In genomic region chr2:202278944-202279343, GRCh38 we compare ENCODE assay signal across 7 cellular contexts. TPM values are rescaled to one million over a fixed set of nuclear protein-coding genes. Genes with fewer than 3 reads are reported as not detected.
DNase-seq lines count a peak whose midpoint lies in the region; ATAC-seq and TF ChIP-seq lines count a peak whose summit lies in the region.

No MANE protein-coding gene starts in this region.

- H3K79me2 ChIP-seq in KMS-11 (ENCODE audit: insufficient read depth, low read depth), result peaks cover 95% of the 10 kb centered on the region

- no peaks in the 10 kb centered on the region for H3K9me3 Mint-ChIP-seq in activated T-helper 2 cell treated with anti-CD3 and anti-CD28 coated beads, Interferon-gamma antibody, Interleukin-2, Interleukin-4, amounts not matched to agents 10 μg/mL and 5 μg/mL and 100 μg/mL, durations not matched to agents 14 hours and 24 hours and 36 hours

- ATAC-seq in left ventricle myocardium superior, result peak; percentile 72
- ATAC-seq in GM18868 (IDR thresholded peaks at IDR 0.05; ENCODE audit: unreplicated experiment), result no peak

- H4K20me1 ChIP-seq in KMS-11 (ENCODE audit: insufficient read depth), result peaks cover 32% of the 10 kb centered on the region

- no peak overlapping the region for H3K4me3 Mint-ChIP-seq in activated T-helper 2 cell treated with anti-CD3 and anti-CD28 coated beads, Interferon-gamma antibody, Interleukin-2, Interleukin-4, amounts not matched to agents 10 μg/mL and 5 μg/mL and 100 μg/mL, durations not matched to agents 14 hours and 24 hours and 36 hours (ENCODE audit: low read depth)

- no peaks in the 10 kb centered on the region for H3K9me3 ChIP-seq in subcutaneous abdominal adipose tissue (ENCODE audit: control insufficient read depth in 5 of 5, low read length in 5 of 5)

- no peak overlapping the region for H2AFZ ChIP-seq in KMS-11 (ENCODE audit: low read depth)

- intact Hi-C loops in activated T-helper 2 cell treated with anti-CD3 and anti-CD28 coated beads, Interferon-gamma antibody, Interleukin-2, Interleukin-4, amounts not matched to agents 10 μg/mL and 5 μg/mL and 100 μg/mL, durations not matched to agents 14 hours and 24 hours and 36 hours (cut with micrococcal nuclease), result loop anchor here (1.0 to 5.0 kb wide), 4 partner anchors 12 to 98 kb away; partner anchors contain the start of genes BMPR2 and SUMO1
- intact Hi-C loops in left ventricle myocardium superior (cut with micrococcal nuclease), result no loop called here

- H3K9ac ChIP-seq in KMS-11 (no peak overlapping the region), subcutaneous abdominal adipose tissue (ENCODE audit: low read length in 5 of 5) (no peak overlapping the region)

- peak; percentile 42; the same call in 1 of the 2 replicates for TF ChIP-seq CTCF in KMS-11 (conservative IDR thresholded peaks at IDR 0.05; ENCODE audit: low read depth, low read length)

- peak overlapping the region; percentile 52 for H3K27ac Mint-ChIP-seq in activated T-helper 2 cell treated with anti-CD3 and anti-CD28 coated beads, Interferon-gamma antibody, Interleukin-2, Interleukin-4, amounts not matched to agents 10 μg/mL and 5 μg/mL and 100 μg/mL, durations not matched to agents 14 hours and 24 hours and 36 hours

- H3K27me3 ChIP-seq in KMS-11 (ENCODE audit: insufficient read depth, low read depth) (no peaks in the 10 kb centered on the region), subcutaneous abdominal adipose tissue (ENCODE audit: control insufficient read depth in 5 of 5, insufficient read depth in 4 of 5, low read length in 5 of 5) (no peaks in the 10 kb centered on the region)

- no peak overlapping the region for H3K4me2 ChIP-seq in KMS-11

- H3K4me1 ChIP-seq in KMS-11 (ENCODE audit: low read depth, poor library complexity, severe bottlenecking) (peaks cover 8% of the 10 kb centered on the region), subcutaneous abdominal adipose tissue (ENCODE audit: control insufficient read depth in 5 of 5, insufficient read depth in 5 of 5, low read length in 5 of 5) (peaks cover 0 to 4% (median 0%) of the 10 kb centered on the region in 5 donors)

- H3K4me3 ChIP-seq in KMS-11 (IDR thresholded peaks at IDR 0.05; ENCODE audit: insufficient read depth, low read depth, low read length), result no peak overlapping the region
- no peak overlapping the region for H3K4me3 ChIP-seq in subcutaneous abdominal adipose tissue (ENCODE audit: low read depth in 1 of 5, low read length in 5 of 5)

- H3K36me3 ChIP-seq in KMS-11 (ENCODE audit: insufficient read depth), result peaks cover 31% of the 10 kb centered on the region; the same call in 1 of the 2 replicates
- peaks cover 19 to 50% (median 32%) of the 10 kb centered on the region in 5 donors for H3K36me3 ChIP-seq in subcutaneous abdominal adipose tissue (ENCODE audit: control insufficient read depth in 5 of 5, insufficient read depth in 5 of 5, low read length in 5 of 5)

- peaks cover 67% of the 10 kb centered on the region for H3K36me3 Mint-ChIP-seq in activated T-helper 2 cell treated with anti-CD3 and anti-CD28 coated beads, Interferon-gamma antibody, Interleukin-2, Interleukin-4, amounts not matched to agents 10 μg/mL and 5 μg/mL and 100 μg/mL, durations not matched to agents 14 hours and 24 hours and 36 hours (ENCODE audit: low read depth)

- peaks cover 29% of the 10 kb centered on the region for H3K4me1 Mint-ChIP-seq in activated T-helper 2 cell treated with anti-CD3 and anti-CD28 coated beads, Interferon-gamma antibody, Interleukin-2, Interleukin-4, amounts not matched to agents 10 μg/mL and 5 μg/mL and 100 μg/mL, durations not matched to agents 14 hours and 24 hours and 36 hours (ENCODE audit: low read depth)

- no peaks in the 10 kb centered on the region for H3K27me3 Mint-ChIP-seq in activated T-helper 2 cell treated with anti-CD3 and anti-CD28 coated beads, Interferon-gamma antibody, Interleukin-2, Interleukin-4, amounts not matched to agents 10 μg/mL and 5 μg/mL and 100 μg/mL, durations not matched to agents 14 hours and 24 hours and 36 hours (ENCODE audit: low read depth)

- 0 out of 2 replicates have a peak overlapping the region, but pooled peaks have one; percentile 7 for H3K27ac ChIP-seq in KMS-11
- peak overlapping the region; percentile 71 for H3K27ac ChIP-seq in subcutaneous abdominal adipose tissue (ENCODE audit: low read depth, low read length)

- DNase-seq in DMS53 treated with DMSO at 0.1 percent for 48 hours (lab: John Stamatoyannopoulos, UW; ENCODE audit: unreplicated experiment) (peak; percentile 54), left ventricle myocardium superior (no peak)
- DNase-seq in activated T-helper 2 cell treated with anti-CD3 and anti-CD28 coated beads, Interferon-gamma antibody, Interleukin-2, Interleukin-4, amounts not matched to agents 10 μg/mL and 5 μg/mL and 100 μg/mL, durations not matched to agents 14 hours and 24 hours and 36 hours (ENCODE audit: low spot score), result no peak
- no peak for DNase-seq in stimulated activated CD8-positive, alpha-beta memory T cell treated with anti-CD3 and anti-CD28 coated beads, Interleukin-4, amount 100 ng/mL, for 48 hours

RNA-seq across cellular contexts. Expression of gene NOP58, which starts 13.4 kb away (rescaled TPM):
- total RNA-seq in activated T-helper 2 cell treated with anti-CD3 and anti-CD28 coated beads, Interferon-gamma antibody, Interleukin-2, Interleukin-4, amounts not matched to agents 10 μg/mL and 5 μg/mL and 100 μg/mL, durations not matched to agents 14 hours and 24 hours and 36 hours, result 206 and 211 TPM in 2 replicates
- 22.5 TPM for total RNA-seq in left ventricle myocardium superior

RNA-seq across cellular contexts. Expression of gene SUMO1, which starts 40.5 kb away (rescaled TPM):
- 119 and 124 TPM in 2 replicates for total RNA-seq in activated T-helper 2 cell treated with anti-CD3 and anti-CD28 coated beads, Interferon-gamma antibody, Interleukin-2, Interleukin-4, amounts not matched to agents 10 μg/mL and 5 μg/mL and 100 μg/mL, durations not matched to agents 14 hours and 24 hours and 36 hours
- total RNA-seq in left ventricle myocardium superior, result 69.1 TPM
